ENCODE assay signal across 10 cellular contexts in the genomic region with DNA sequence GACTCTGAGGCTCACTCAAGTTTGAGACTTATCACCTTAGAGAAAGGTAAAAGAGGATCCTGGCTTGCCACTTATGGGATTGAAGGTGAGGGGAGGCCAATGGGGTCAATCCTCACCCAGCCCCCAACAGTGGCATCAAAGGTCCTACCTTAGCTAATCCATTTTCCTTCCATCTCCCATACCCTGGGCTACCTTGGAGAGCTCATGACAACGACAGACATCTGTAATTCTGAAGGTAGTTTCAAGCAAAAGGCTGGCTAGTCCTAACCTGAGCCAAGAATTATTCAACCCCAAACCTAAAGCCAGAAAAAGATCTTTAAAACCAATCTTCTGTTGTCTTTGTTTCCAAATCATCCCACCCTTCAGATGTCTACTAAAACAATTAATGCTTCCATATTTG.
"Had no signal": no experiment of that assay in that cellular context is flagged by ENCODE, and none has a peak within 500 bp of the region (broad histone marks: within the 10 kb centered on the region; RNA-seq: fewer than 3 reads in every experiment).

No MANE protein-coding gene starts in this region.

- H3K4me3 ChIP-seq: GM23248 had no signal

- H3K27ac ChIP-seq: GM23248, HL-60, KMS-11 had no signal

- H3K9me3 Mint-ChIP-seq: H9 had no signal

- DNase-seq: GM23248, H9, HCEC 1CT, HFFc6, IMR-90, Karpas-422, KBM-7 had no signal

- H3K4me3 Mint-ChIP-seq: H9, HFFc6 had no signal

- H3K27ac Mint-ChIP-seq: H9, HFFc6 had no signal

- H3K4me2 ChIP-seq: KMS-11 had no signal

- ATAC-seq: HepG2 had no signal

- H2AFZ ChIP-seq: GM23248 had no signal

- H3K9ac ChIP-seq: GM23248, KMS-11 had no signal
